Comparison of ENCODE assay signal across 2 cellular contexts in genomic region chr19:55024111-55024510, GRCh38.
TF ChIP-seq lines count a peak whose summit lies in the region.

No MANE protein-coding gene starts in this region.

TF ChIP-seq in GM12878, 131 proteins besides CTCF, POLR2A, EP300 and RAD21:
- peak; percentile 74 for TF ChIP-seq BCL3 (IDR thresholded peaks at IDR 0.05; ENCODE audit: borderline replicate concordance, insufficient read depth, low read depth, low read length, poor library complexity, severe bottlenecking)
- no peak for TF ChIP-seq HCFC1 (IDR thresholded peaks at IDR 0.05; ENCODE audit: low read length)
TF ChIP-seq in GM12878: peak in this region for 1.

TF ChIP-seq in H1, 55 proteins besides CTCF, POLR2A, EP300 and RAD21:
- no peak for TF ChIP-seq CREB1 (IDR thresholded peaks at IDR 0.05)
